Comparison of ENCODE assay signal across 30 cellular contexts in the genomic region with DNA sequence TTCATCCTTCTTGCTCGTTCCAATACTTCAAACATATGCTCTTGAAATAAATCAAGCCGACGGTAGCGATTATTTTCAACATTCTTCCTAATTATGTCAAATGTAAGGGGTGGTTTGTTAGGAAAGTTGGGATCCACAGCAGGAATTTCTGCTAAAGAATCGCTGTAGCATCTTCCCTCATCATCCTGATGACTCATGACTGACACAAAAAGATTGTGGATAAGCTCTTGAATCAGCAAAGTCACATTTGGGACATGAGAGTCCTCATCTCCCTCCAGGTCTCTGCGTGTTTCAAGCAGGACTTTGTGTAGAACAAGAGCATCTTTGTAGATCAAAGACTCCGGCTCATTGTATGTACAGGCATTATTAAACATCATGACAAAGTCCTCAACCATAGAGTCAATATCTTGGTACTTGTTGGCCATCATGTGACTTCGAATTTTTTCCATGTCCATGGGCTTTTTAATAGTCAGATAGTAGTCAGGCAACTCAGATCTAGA.
DNase-seq lines count a peak whose midpoint lies in the region; ATAC-seq, FAIRE-seq and TF ChIP-seq lines count a peak whose summit lies in the region.
"Had no signal": no experiment of that assay in that cellular context is flagged by ENCODE, and none has a peak within 500 bp of the region (broad histone marks: within the 10 kb centered on the region; RNA-seq: fewer than 3 reads in every experiment).

No MANE protein-coding gene starts in this region.

- no peak overlapping the region for H3K4me2 ChIP-seq in GM23248 (ENCODE audit: unreplicated experiment)
- H3K4me2 ChIP-seq in GM12878 (ENCODE audit: control insufficient read depth, insufficient read depth) = no peak overlapping the region

- in situ Hi-C loops in GM23248 (cut with MboI) (no loop called here), GM12878 (cut with MboI) (no loop called here)

- no peaks in the 10 kb centered on the region for H3K9me3 Mint-ChIP-seq in Caco-2 (ENCODE audit: unreplicated experiment)
- H3K9me3 Mint-ChIP-seq in mesothelial cell of epicardium = peaks cover 4% of the 10 kb centered on the region
- H3K9me3 Mint-ChIP-seq: CD4-positive, alpha-beta memory T cell; effector memory CD8-positive, alpha-beta T cell; IgD-negative memory B cell; neural crest cell; T-helper 1 cell treated with Interleukin-12 subunit alpha and Interleukin-12 subunit beta and Interleukin-4 antibody, amounts not matched to agents 30 μg/mL and 1 μg/mL, for 36 hours had no signal

- no peaks in the 10 kb centered on the region for H3K4me1 ChIP-seq in Caco-2
- H3K4me1 ChIP-seq in GM23248 (ENCODE audit: insufficient read depth) = peaks cover 4% of the 10 kb centered on the region; the same call in 1 of the 2 replicates
- H3K4me1 ChIP-seq in GM12878 (ENCODE audit: control insufficient read depth, insufficient read depth, low read length) = no peaks in the 10 kb centered on the region
- H3K4me1 ChIP-seq: colonic mucosa, SJCRH30, tibial nerve had no signal

- CTCF ChIA-PET in Caco-2 (lab: Charles Lee) (no interaction called here), GM12878 (lab: Yijun Ruan, JAX) (no interaction called here)

- DNase-seq in Caco-2 (no peak), GM23248 (peak; percentile 21), GM12878 (ENCODE audit: low read depth, low spot score) (no peak), mesothelial cell of epicardium (ENCODE audit: low spot score in 2 of 2, unreplicated experiment in 2 of 2) (no peak), OCI-M1 (lab: John Stamatoyannopoulos, UW) (no peak), DMS79 (lab: John Stamatoyannopoulos, UW) (no peak), T-helper 17 cell (no peak)
- DNase-seq: activated CD4-positive, alpha-beta T cell treated with anti-CD3 and anti-CD28 coated beads for 48 hours; activated naive CD4-positive, alpha-beta T cell treated with Interleukin-2 at 50 U/mL for 16 hours; activated T-cell treated with anti-CD3 and anti-CD28 coated beads, Interleukin-2, amount 50 U/mL, for 48 hours; AML-193; CD4-positive, alpha-beta memory T cell; colonic mucosa; DMS153; effector memory CD8-positive, alpha-beta T cell; hypothalamus; NCI-H1436 treated with DMSO at 0.1 percent for 48 hours; NCI-H2107; posterior cingulate gyrus; sigmoid colon; SJCRH30; stimulated activated CD4-positive, alpha-beta T cell treated with anti-CD3 and anti-CD28 coated beads, Interleukin-15, amount 100 ng/mL, for 24 hours had no signal

- intact Hi-C loops in Caco-2 (cut with micrococcal nuclease; ENCODE audit: unreplicated experiment) = no loop called here
- intact Hi-C loops in GM12878 (cut with micrococcal nuclease; ENCODE audit: unreplicated experiment) = no loop called here

- H3K36me3 Mint-ChIP-seq in Caco-2 (ENCODE audit: insufficient read depth, unreplicated experiment) = peaks cover 51% of the 10 kb centered on the region
- peaks cover 37% of the 10 kb centered on the region for H3K36me3 Mint-ChIP-seq in mesothelial cell of epicardium
- peaks cover 9% of the 10 kb centered on the region for H3K36me3 Mint-ChIP-seq in T-helper 17 cell (ENCODE audit: low read depth)

- H3K27ac Mint-ChIP-seq in Caco-2 (ENCODE audit: unreplicated experiment) (no peak overlapping the region), mesothelial cell of epicardium (peak overlapping the region; percentile 32), T-helper 17 cell (no peak overlapping the region)
- H3K27ac Mint-ChIP-seq: CD4-positive, alpha-beta memory T cell; T-helper 1 cell treated with Interleukin-12 subunit alpha and Interleukin-12 subunit beta and Interleukin-4 antibody, amounts not matched to agents 30 μg/mL and 1 μg/mL, for 36 hours had no signal

- no peak for FAIRE-seq in GM12878 (lab: Jason Lieb, UNC)
- FAIRE-seq: RCC 7860 had no signal

- no peak for TF ChIP-seq POLR2A in GM12878 (IDR thresholded peaks at IDR 0.05; ENCODE audit: low read depth, low read length)

- no peak overlapping the region for H3K9ac ChIP-seq in GM23248
- no peak overlapping the region for H3K9ac ChIP-seq in GM12878 (ENCODE audit: control insufficient read depth, insufficient read depth, low read length)

- SMC1A ChIA-PET in GM12878 (lab: Charles Lee; ENCODE audit: uncharacterized antibody, unreplicated experiment) = no interaction called here

- POLR2A ChIA-PET in Caco-2 (lab: Charles Lee) (no interaction called here), GM12878 (lab: Charles Lee) (no interaction called here)

- no peak overlapping the region for H3K4me3 ChIP-seq in Caco-2 (ENCODE audit: low read depth, low read length)
- H3K4me3 ChIP-seq in GM23248 = no peak overlapping the region
- no peak overlapping the region for H3K4me3 ChIP-seq in GM12878
- H3K4me3 ChIP-seq: colonic mucosa, esophagus muscularis mucosa, gastroesophageal sphincter, HAP-1, sigmoid colon, SJCRH30, tibial nerve had no signal

- no peaks in the 10 kb centered on the region for H4K20me1 ChIP-seq in GM23248 (ENCODE audit: insufficient read depth)
- H4K20me1 ChIP-seq in GM12878 (ENCODE audit: control insufficient read depth, insufficient read depth) = no peaks in the 10 kb centered on the region

- TF ChIP-seq RAD21 in GM12878 (IDR thresholded peaks at IDR 0.05; ENCODE audit: insufficient read depth, low read depth, low read length) = no peak

- TF ChIP-seq EP300 in GM12878 (IDR thresholded peaks at IDR 0.05; ENCODE audit: borderline replicate concordance in 1 of 2, control insufficient read depth in 1 of 2, low read depth in 2 of 2, low read length in 2 of 2) = no peak

- ATAC-seq in GM12878 (no peak), T-helper 17 cell (no peak)
- ATAC-seq: effector memory CD8-positive, alpha-beta T cell; gastroesophageal sphincter had no signal

- H3K27me3 Mint-ChIP-seq in Caco-2 (ENCODE audit: insufficient read depth, unreplicated experiment) (no peaks in the 10 kb centered on the region), mesothelial cell of epicardium (ENCODE audit: low read depth) (no peaks in the 10 kb centered on the region), T-helper 17 cell (no peaks in the 10 kb centered on the region)
- H3K27me3 Mint-ChIP-seq: CD4-positive, alpha-beta memory T cell; effector memory CD8-positive, alpha-beta T cell; IgD-negative memory B cell had no signal

- H3K4me1 Mint-ChIP-seq in Caco-2 (ENCODE audit: low read depth, unreplicated experiment) (no peaks in the 10 kb centered on the region), mesothelial cell of epicardium (peaks cover 21% of the 10 kb centered on the region), T-helper 17 cell (peaks cover 12% of the 10 kb centered on the region)
- H3K4me1 Mint-ChIP-seq: neural crest cell had no signal

- H3K79me2 ChIP-seq in GM23248 (ENCODE audit: insufficient read depth) (peaks cover 47% of the 10 kb centered on the region), GM12878 (ENCODE audit: control insufficient read depth, insufficient read depth, low read length) (no peaks in the 10 kb centered on the region)

- BruUV-seq in Caco-2 (replicated peaks; lab: Mats Ljungman, UMichigan) (TSS peak; percentile 48), GM12878 (replicated peaks; lab: Mats Ljungman, UMichigan) (TSS peak; percentile 28)

- H3K36me3 ChIP-seq in Caco-2 (ENCODE audit: control insufficient read depth, insufficient read depth, low read length) = no peaks in the 10 kb centered on the region
- H3K36me3 ChIP-seq in GM23248 (ENCODE audit: low read depth) = peaks cover 38% of the 10 kb centered on the region
- H3K36me3 ChIP-seq in GM12878 (ENCODE audit: control insufficient read depth in 2 of 2, insufficient read depth in 2 of 2, low read length in 1 of 2) = peaks cover 3 to 26% of the 10 kb centered on the region in 2 experiments

- 87 to 91% methylated on average over 8 of the region's 8 CpGs for WGBS in GM23248 (ENCODE audit: low coverage in 1 of 2, low lambda C conversion rate in 2 of 2, missing lambda C conversion rate in 2 of 2), 2 experiments
- WGBS in GM12878 (ENCODE audit: insufficient coverage, insufficient replicate concordance, low lambda C conversion rate, missing lambda C conversion rate) = 99% methylated on average over 8 of the region's 8 CpGs

- no peaks in the 10 kb centered on the region for H3F3A ChIP-seq in GM23248 (ENCODE audit: insufficient read depth)

- TF ChIP-seq CTCF in Caco-2 (IDR thresholded peaks at IDR 0.05; ENCODE audit: insufficient read depth in 1 of 2, low read depth in 1 of 2, low read length in 1 of 2, severe bottlenecking in 1 of 2, unreplicated experiment in 1 of 2) (no peak), GM12878 (IDR thresholded peaks at IDR 0.05 in 2 of 3, conservative IDR thresholded peaks at IDR 0.05 in 1 of 3; ENCODE audit: control insufficient read depth in 2 of 3, extremely low read depth in 1 of 3, insufficient read depth in 1 of 3, low read depth in 3 of 3, low read length in 3 of 3) (no peak), mesothelial cell of epicardium (IDR thresholded peaks at IDR 0.05; ENCODE audit: unreplicated experiment) (no peak)

- H3K9me3 ChIP-seq in Caco-2 (no peaks in the 10 kb centered on the region), GM23248 (ENCODE audit: low read depth) (no peaks in the 10 kb centered on the region), GM12878 (replicated peaks; ENCODE audit: control insufficient read depth, insufficient read depth, low read length) (no peaks in the 10 kb centered on the region), T-helper 17 cell (ENCODE audit: control insufficient read depth, low read length, poor library complexity, severe bottlenecking) (no peaks in the 10 kb centered on the region)
- H3K9me3 ChIP-seq: colonic mucosa, esophagus muscularis mucosa, gastroesophageal sphincter, HAP-1, sigmoid colon, SJCRH30, tibial nerve had no signal

- RAD21 ChIA-PET in GM12878 (lab: Charles Lee; ENCODE audit: unreplicated experiment) = no interaction called here

- H3K4me3 Mint-ChIP-seq in Caco-2 (ENCODE audit: unreplicated experiment) = no peak overlapping the region
- no peak overlapping the region for H3K4me3 Mint-ChIP-seq in mesothelial cell of epicardium
- no peak overlapping the region for H3K4me3 Mint-ChIP-seq in T-helper 17 cell
- H3K4me3 Mint-ChIP-seq: CD4-positive, alpha-beta memory T cell; effector memory CD8-positive, alpha-beta T cell; IgD-negative memory B cell; neural crest cell; T-helper 1 cell treated with Interleukin-12 subunit alpha and Interleukin-12 subunit beta and Interleukin-4 antibody, amounts not matched to agents 30 μg/mL and 1 μg/mL, for 36 hours had no signal

- H2AFZ ChIP-seq in GM23248 = no peak overlapping the region
- no peak overlapping the region for H2AFZ ChIP-seq in GM12878 (ENCODE audit: control insufficient read depth, low read depth, low read length)

- H3K9me2 ChIP-seq in GM23248 (ENCODE audit: insufficient read depth) = no peaks in the 10 kb centered on the region

- H3K27me3 ChIP-seq in Caco-2 (replicated peaks; ENCODE audit: control insufficient read depth, insufficient read depth, low read length) (no peaks in the 10 kb centered on the region), GM23248 (replicated peaks; ENCODE audit: insufficient read depth) (no peaks in the 10 kb centered on the region), GM12878 (replicated peaks in 1 of 2; ENCODE audit: control insufficient read depth in 2 of 2, insufficient read depth in 2 of 2, low read length in 1 of 2) (no peaks in the 10 kb centered on the region)
- H3K27me3 ChIP-seq: colonic mucosa, esophagus muscularis mucosa, gastroesophageal sphincter, sigmoid colon, SJCRH30, tibial nerve had no signal

- no peak overlapping the region for H3K27ac ChIP-seq in GM23248
- no peak overlapping the region for H3K27ac ChIP-seq in GM12878 (ENCODE audit: control insufficient read depth, insufficient read depth)
- H3K27ac ChIP-seq: colonic mucosa, esophagus muscularis mucosa, gastroesophageal sphincter, sigmoid colon, SJCRH30, tibial nerve had no signal
